ENCODE assay signal across 17 cellular contexts in genomic region chr11:9803685-9804413, GRCh38.
DNase-seq lines count a peak whose midpoint lies in the region; ATAC-seq and TF ChIP-seq lines count a peak whose summit lies in the region.
"Had no signal": no experiment of that assay in that cellular context is flagged by ENCODE, and none has a peak within 500 bp of the region (broad histone marks: within the 10 kb centered on the region; RNA-seq: fewer than 3 reads in every experiment).

No MANE protein-coding gene starts in this region.

- peak overlapping the region; percentile 74 for H3K56ac ChIP-seq in mesendoderm (ENCODE audit: low read length)

- H3K27me3 ChIP-seq in endodermal cell (ENCODE audit: control insufficient read depth, insufficient read depth, low read length, poor library complexity, severe bottlenecking) (no peaks in the 10 kb centered on the region), mesendoderm (ENCODE audit: insufficient read depth, low read length, poor library complexity) (no peaks in the 10 kb centered on the region), tibial artery (no peaks in the 10 kb centered on the region)
- H3K27me3 ChIP-seq: thyroid gland had no signal

- no peak overlapping the region for H3K4me2 ChIP-seq in mesendoderm (ENCODE audit: low read length)

- H3K27ac Mint-ChIP-seq in endodermal cell: peak overlapping the region; percentile 1
- H3K27ac Mint-ChIP-seq in activated CD8-positive, alpha-beta memory T cell treated with anti-CD3 and anti-CD28 coated beads, Interleukin-2, amount 10 ng/mL, durations not matched to agents 7 days and 5 days: no peak overlapping the region
- H3K27ac Mint-ChIP-seq: memory B cell; T-helper 1 cell treated with Interleukin-12 subunit alpha and Interleukin-12 subunit beta and Interleukin-4 antibody, amounts not matched to agents 30 μg/mL and 1 μg/mL, for 36 hours had no signal

- no peak overlapping the region for H4K5ac ChIP-seq in mesendoderm (ENCODE audit: low read length)

- H3K9me3 ChIP-seq in endodermal cell (ENCODE audit: control insufficient read depth, low read length) (peaks cover 7% of the 10 kb centered on the region), tibial artery (no peaks in the 10 kb centered on the region)
- H3K9me3 ChIP-seq: thyroid gland had no signal

- no peak overlapping the region for H4K8ac ChIP-seq in mesendoderm (ENCODE audit: low read depth, low read length)

- H3K23ac ChIP-seq in mesendoderm (ENCODE audit: low read length): no peak overlapping the region

- DNase-seq in DMS 273 (lab: John Stamatoyannopoulos, UW; ENCODE audit: unreplicated experiment) (peak; percentile 12), DMS 273 treated with DMSO at 0.1 percent for 48 hours (lab: John Stamatoyannopoulos, UW) (no peak), endodermal cell (no peak), mesendoderm (peak; percentile 36), tibial artery (no peak), NCI-H1092 (lab: John Stamatoyannopoulos, UW) (no peak)
- DNase-seq in activated CD8-positive, alpha-beta memory T cell treated with anti-CD3 and anti-CD28 coated beads, Interleukin-2, amount 10 ng/mL, durations not matched to agents 7 days and 5 days: no peak
- DNase-seq: activated CD4-positive, alpha-beta T cell treated with anti-CD3 and anti-CD28 coated beads, Interleukin-2, amount 50 U/mL, for 4 hours; COR-L47; hypothalamus; NCI-H1436; right cardiac atrium; thyroid gland had no signal

- no peaks in the 10 kb centered on the region for H3K9me3 Mint-ChIP-seq in endodermal cell
- H3K9me3 Mint-ChIP-seq in activated CD8-positive, alpha-beta memory T cell treated with anti-CD3 and anti-CD28 coated beads, Interleukin-2, amount 10 ng/mL, durations not matched to agents 7 days and 5 days (ENCODE audit: low read depth): no peaks in the 10 kb centered on the region
- H3K9me3 Mint-ChIP-seq: memory B cell; T-helper 1 cell treated with Interleukin-12 subunit alpha and Interleukin-12 subunit beta and Interleukin-4 antibody, amounts not matched to agents 30 μg/mL and 1 μg/mL, for 36 hours had no signal

- intact Hi-C loops in tibial artery (cut with DNase I; ENCODE audit: low total_unique reads): no loop called here

- no peak overlapping the region for H3K4me3 Mint-ChIP-seq in endodermal cell
- no peak overlapping the region for H3K4me3 Mint-ChIP-seq in activated CD8-positive, alpha-beta memory T cell treated with anti-CD3 and anti-CD28 coated beads, Interleukin-2, amount 10 ng/mL, durations not matched to agents 7 days and 5 days
- H3K4me3 Mint-ChIP-seq: memory B cell; T-helper 1 cell treated with Interleukin-12 subunit alpha and Interleukin-12 subunit beta and Interleukin-4 antibody, amounts not matched to agents 30 μg/mL and 1 μg/mL, for 36 hours had no signal

- peak overlapping the region; percentile 86 for H2BK120ac ChIP-seq in mesendoderm (ENCODE audit: low read depth, low read length)

- H3K18ac ChIP-seq in mesendoderm (ENCODE audit: low read length): peak overlapping the region; percentile 96

- H3K9ac ChIP-seq in endodermal cell (ENCODE audit: extremely low read depth, low read length, poor library complexity, severe bottlenecking) (no peak overlapping the region), mesendoderm (ENCODE audit: low read length) (peak overlapping the region; percentile 7)

- H3K27ac ChIP-seq in endodermal cell (ENCODE audit: low read depth, low read length): no peak overlapping the region
- H3K27ac ChIP-seq in mesendoderm (ENCODE audit: low read depth, low read length): peak overlapping the region; percentile 72
- peak overlapping the region; percentile 38 to 53 for H3K27ac ChIP-seq in tibial artery
- H3K27ac ChIP-seq: 22Rv1, thyroid gland had no signal

- peaks cover 14% of the 10 kb centered on the region for H3K4me1 Mint-ChIP-seq in endodermal cell
- H3K4me1 Mint-ChIP-seq in activated CD8-positive, alpha-beta memory T cell treated with anti-CD3 and anti-CD28 coated beads, Interleukin-2, amount 10 ng/mL, durations not matched to agents 7 days and 5 days: peaks cover 2% of the 10 kb centered on the region
- H3K4me1 Mint-ChIP-seq: memory B cell had no signal

- H2AK5ac ChIP-seq in mesendoderm (ENCODE audit: low read length): peak overlapping the region; percentile 38

- H3K27me3 Mint-ChIP-seq in endodermal cell (ENCODE audit: insufficient read depth): no peaks in the 10 kb centered on the region
- H3K27me3 Mint-ChIP-seq in activated CD8-positive, alpha-beta memory T cell treated with anti-CD3 and anti-CD28 coated beads, Interleukin-2, amount 10 ng/mL, durations not matched to agents 7 days and 5 days: no peaks in the 10 kb centered on the region
- H3K27me3 Mint-ChIP-seq: memory B cell had no signal

- TF ChIP-seq CTCF in endodermal cell (conservative IDR thresholded peaks at IDR 0.05): no peak
- no peak for TF ChIP-seq CTCF in tibial artery (IDR thresholded peaks at IDR 0.05)

- no peak overlapping the region for H3K4me3 ChIP-seq in endodermal cell (ENCODE audit: low read length)
- no peak overlapping the region for H3K4me3 ChIP-seq in mesendoderm (ENCODE audit: low read length)
- no peak overlapping the region for H3K4me3 ChIP-seq in tibial artery
- H3K4me3 ChIP-seq: thyroid gland had no signal

- no peaks in the 10 kb centered on the region for H3K79me2 ChIP-seq in mesendoderm (ENCODE audit: control insufficient read depth, insufficient read depth, low read length)

- peak overlapping the region; percentile 86 for H3K4ac ChIP-seq in mesendoderm (ENCODE audit: low read depth, low read length)

- H3K4me1 ChIP-seq in endodermal cell (ENCODE audit: control insufficient read depth, insufficient read depth, low read length): peaks cover 11% of the 10 kb centered on the region
- H3K4me1 ChIP-seq in mesendoderm (ENCODE audit: control insufficient read depth, low read depth, low read length): peaks cover 9% of the 10 kb centered on the region
- H3K4me1 ChIP-seq in tibial artery: peaks cover 0 to 59% (median 21%) of the 10 kb centered on the region in 4 donors

- H3K36me3 ChIP-seq in endodermal cell (ENCODE audit: control insufficient read depth, insufficient read depth, low read length): peaks cover 12% of the 10 kb centered on the region
- no peaks in the 10 kb centered on the region for H3K36me3 ChIP-seq in mesendoderm (ENCODE audit: control insufficient read depth, insufficient read depth, low read length)
- H3K36me3 ChIP-seq in tibial artery: peaks cover 13 to 28% (median 17%) of the 10 kb centered on the region in 3 donors

- H3K36me3 Mint-ChIP-seq in endodermal cell (ENCODE audit: low read depth): peaks cover 28% of the 10 kb centered on the region
- H3K36me3 Mint-ChIP-seq in activated CD8-positive, alpha-beta memory T cell treated with anti-CD3 and anti-CD28 coated beads, Interleukin-2, amount 10 ng/mL, durations not matched to agents 7 days and 5 days: no peaks in the 10 kb centered on the region

- no peak for ATAC-seq in activated CD8-positive, alpha-beta memory T cell treated with anti-CD3 and anti-CD28 coated beads, Interleukin-2, amount 10 ng/mL, durations not matched to agents 7 days and 5 days
- ATAC-seq in HG03097 (IDR thresholded peaks at IDR 0.05; ENCODE audit: low FRiP score, unreplicated experiment): no peak

- no peaks in the 10 kb centered on the region for H3K79me1 ChIP-seq in mesendoderm (ENCODE audit: low read length)

- CTCF ChIA-PET in activated CD8-positive, alpha-beta memory T cell treated with anti-CD3 and anti-CD28 coated beads, Interleukin-2, amount 10 ng/mL, durations not matched to agents 7 days and 5 days (lab: Charles Lee): no interaction called here

- 87 to 92% methylated on average over 3 to 5 of the region's 5 CpGs for WGBS in endodermal cell (ENCODE audit: insufficient coverage in 1 of 2, insufficient read length in 1 of 2), 2 experiments
- no CpG with 5 or more reads among the region's 5 CpGs for WGBS in mesendoderm (ENCODE audit: extremely low coverage, insufficient coverage, low lambda C conversion rate)

- peak overlapping the region; percentile 89 for H2BK5ac ChIP-seq in mesendoderm (ENCODE audit: low read length)

- peak overlapping the region; percentile 85 for H2BK15ac ChIP-seq in mesendoderm (replicated peaks; ENCODE audit: low read depth)

Comparison
In these comparisons a context has a peak if more than half of its experiments do, and no peak if none do; other contexts are left out.
1. DNase-seq: peak in DMS 273 (single experiment) and mesendoderm (single experiment); none in DMS 273 treated with DMSO at 0.1 percent for 48 hours (single experiment), endodermal cell (single experiment), tibial artery (0 of 2), NCI-H1092 (single experiment) and activated CD8-positive, alpha-beta memory T cell treated with anti-CD3 and anti-CD28 coated beads, Interleukin-2, amount 10 ng/mL, durations not matched to agents 7 days and 5 days (single experiment).